ENCODE assay signal across 19 cellular contexts in genomic region chr1:119736649-119737039, GRCh38. TPM values are rescaled to one million over a fixed set of nuclear protein-coding genes. Genes with fewer than 3 reads are reported as not detected.
DNase-seq lines count a peak whose midpoint lies in the region; ATAC-seq and TF ChIP-seq lines count a peak whose summit lies in the region.
"Had no signal": no experiment of that assay in that cellular context is flagged by ENCODE, and none has a peak within 500 bp of the region (broad histone marks: within the 10 kb centered on the region; RNA-seq: fewer than 3 reads in every experiment).

No MANE protein-coding gene starts in this region.

- POLR2A ChIA-PET in activated naive CD8-positive, alpha-beta T cell treated with anti-CD3 and anti-CD28 coated beads, Interleukin-2, amount 10 ng/mL, durations not matched to agents 7 days and 5 days (lab: Charles Lee) = no interaction called here
- POLR2A ChIA-PET in CD8-positive, alpha-beta T cell (lab: Charles Lee) = no interaction called here

- no peaks in the 10 kb centered on the region for H3K9me3 Mint-ChIP-seq in activated naive CD8-positive, alpha-beta T cell treated with anti-CD3 and anti-CD28 coated beads, Interleukin-2, amount 10 ng/mL, durations not matched to agents 7 days and 5 days
- H3K9me3 Mint-ChIP-seq in CD8-positive, alpha-beta T cell = no peaks in the 10 kb centered on the region
- H3K9me3 Mint-ChIP-seq: CD4-positive, alpha-beta T cell; H9 had no signal

- intact Hi-C loops in body of pancreas (cut with DNase I) = no loop called here
- intact Hi-C loops in CD8-positive, alpha-beta T cell (cut with DNase I, micrococcal nuclease) = no loop called here

- no peak for TF ChIP-seq CTCF in body of pancreas (IDR thresholded peaks at IDR 0.05)
- no peak for TF ChIP-seq CTCF in coronary artery (IDR thresholded peaks at IDR 0.05)
- TF ChIP-seq CTCF in CD8-positive, alpha-beta T cell (IDR thresholded peaks at IDR 0.05) = no peak

- H3K9me3 ChIP-seq in body of pancreas (no peaks in the 10 kb centered on the region), mucosa of stomach (ENCODE audit: control insufficient read depth, low read length) (no peaks in the 10 kb centered on the region)
- no peaks in the 10 kb centered on the region for H3K9me3 ChIP-seq in CD8-positive, alpha-beta T cell (ENCODE audit: low read length)

- H3K27ac ChIP-seq in body of pancreas (peak overlapping the region; percentile 62 to 80 (median 80)), substantia nigra (ENCODE audit: low read depth, low read length, poor library complexity, severe bottlenecking) (peak overlapping the region; percentile 96), coronary artery (peak overlapping the region in 1 of 2 donors; percentile 40)
- no peak overlapping the region for H3K27ac ChIP-seq in CD8-positive, alpha-beta T cell (ENCODE audit: low read depth, low read length)

- peaks cover 43% of the 10 kb centered on the region for H3K4me1 ChIP-seq in body of pancreas
- peaks cover 40% of the 10 kb centered on the region for H3K4me1 ChIP-seq in mucosa of stomach (ENCODE audit: control insufficient read depth, insufficient read depth, low read length)
- no peaks in the 10 kb centered on the region for H3K4me1 ChIP-seq in CD8-positive, alpha-beta T cell (ENCODE audit: insufficient read depth, low read length)

- peak overlapping the region; percentile 58 for H3K27ac Mint-ChIP-seq in activated naive CD8-positive, alpha-beta T cell treated with anti-CD3 and anti-CD28 coated beads, Interleukin-2, amount 10 ng/mL, durations not matched to agents 7 days and 5 days
- no peak overlapping the region for H3K27ac Mint-ChIP-seq in CD8-positive, alpha-beta T cell
- H3K27ac Mint-ChIP-seq: B cell; CD4-positive, alpha-beta T cell had no signal

- ATAC-seq in activated naive CD8-positive, alpha-beta T cell treated with anti-CD3 and anti-CD28 coated beads, Interleukin-2, amount 10 ng/mL, durations not matched to agents 7 days and 5 days (ENCODE audit: low read depth) = no peak
- ATAC-seq in body of pancreas = no peak
- ATAC-seq in CD8-positive, alpha-beta T cell = no peak
- ATAC-seq: PC-3 had no signal

- no peaks in the 10 kb centered on the region for H3K27me3 ChIP-seq in body of pancreas
- H3K27me3 ChIP-seq in mucosa of stomach (ENCODE audit: control insufficient read depth, insufficient read depth, low read length) = no peaks in the 10 kb centered on the region
- H3K27me3 ChIP-seq in CD8-positive, alpha-beta T cell (ENCODE audit: insufficient read depth, low read length) = no peaks in the 10 kb centered on the region

- no peak overlapping the region for H3K4me3 Mint-ChIP-seq in activated naive CD8-positive, alpha-beta T cell treated with anti-CD3 and anti-CD28 coated beads, Interleukin-2, amount 10 ng/mL, durations not matched to agents 7 days and 5 days
- no peak overlapping the region for H3K4me3 Mint-ChIP-seq in CD8-positive, alpha-beta T cell
- H3K4me3 Mint-ChIP-seq: B cell; CD4-positive, alpha-beta T cell; H9 had no signal

- peaks cover 25% of the 10 kb centered on the region for H3K36me3 Mint-ChIP-seq in activated naive CD8-positive, alpha-beta T cell treated with anti-CD3 and anti-CD28 coated beads, Interleukin-2, amount 10 ng/mL, durations not matched to agents 7 days and 5 days
- peaks cover 52% of the 10 kb centered on the region for H3K36me3 Mint-ChIP-seq in CD8-positive, alpha-beta T cell

- 82 to 85% methylated on average over 2 of the region's 2 CpGs for WGBS in body of pancreas, 2 donors

- no peak for DNase-seq in activated naive CD8-positive, alpha-beta T cell treated with anti-CD3 and anti-CD28 coated beads, Interleukin-2, amount 10 ng/mL, durations not matched to agents 7 days and 5 days
- DNase-seq in body of pancreas (no peak), substantia nigra (lab: John Stamatoyannopoulos, UW) (no peak), coronary artery (ENCODE audit: low spot score) (no peak), occipital lobe (lab: John Stamatoyannopoulos, UW) (no peak)
- DNase-seq in stimulated activated CD4-positive, alpha-beta T cell treated with anti-CD3 and anti-CD28 coated beads, Interleukin-12 subunit alpha, Interleukin-12 subunit beta, amount 100 ng/mL, for 4 hours = no peak
- no peak for DNase-seq in CD8-positive, alpha-beta T cell
- DNase-seq: CD4-positive, alpha-beta T cell; GF-D8; H9; NCI-H1930; NCI-H226; NCI-H524 treated with DMSO at 0.1 percent for 48 hours; PC-3; RPMI8226; SHP77 treated with DMSO at 0.1 percent for 48 hours had no signal

- H3K36me3 ChIP-seq in body of pancreas (replicated peaks in 1 of 2; ENCODE audit: insufficient read depth in 1 of 2, low read depth in 2 of 2) (no peaks in the 10 kb centered on the region), mucosa of stomach (ENCODE audit: control insufficient read depth, insufficient read depth, low read length) (no peaks in the 10 kb centered on the region)
- peaks cover 16% of the 10 kb centered on the region for H3K36me3 ChIP-seq in CD8-positive, alpha-beta T cell (ENCODE audit: insufficient read depth, low read length)

- H3K9ac ChIP-seq in mucosa of stomach (ENCODE audit: low read length) = peak overlapping the region; percentile 54

- no peak for TF ChIP-seq POLR2A in body of pancreas (IDR thresholded peaks at IDR 0.05)

- H3K4me1 Mint-ChIP-seq in activated naive CD8-positive, alpha-beta T cell treated with anti-CD3 and anti-CD28 coated beads, Interleukin-2, amount 10 ng/mL, durations not matched to agents 7 days and 5 days = peaks cover 2% of the 10 kb centered on the region
- no peaks in the 10 kb centered on the region for H3K4me1 Mint-ChIP-seq in CD8-positive, alpha-beta T cell (ENCODE audit: low read depth)
- H3K4me1 Mint-ChIP-seq: B cell, H9 had no signal

- H3K4me3 ChIP-seq in body of pancreas = no peak overlapping the region
- no peak overlapping the region for H3K4me3 ChIP-seq in mucosa of stomach (ENCODE audit: low read length)
- H3K4me3 ChIP-seq in coronary artery = no peak overlapping the region
- no peak overlapping the region for H3K4me3 ChIP-seq in CD8-positive, alpha-beta T cell (ENCODE audit: low read depth, low read length)

- CTCF ChIA-PET in CD8-positive, alpha-beta T cell (lab: Charles Lee) = no interaction called here

- no peaks in the 10 kb centered on the region for H3K27me3 Mint-ChIP-seq in activated naive CD8-positive, alpha-beta T cell treated with anti-CD3 and anti-CD28 coated beads, Interleukin-2, amount 10 ng/mL, durations not matched to agents 7 days and 5 days
- no peaks in the 10 kb centered on the region for H3K27me3 Mint-ChIP-seq in CD8-positive, alpha-beta T cell (ENCODE audit: low read depth)
- H3K27me3 Mint-ChIP-seq: B cell; CD4-positive, alpha-beta T cell had no signal

RNA-seq across cellular contexts. Expression of gene PHGDH, which starts 24.9 kb away (rescaled TPM):
- total RNA-seq in activated naive CD8-positive, alpha-beta T cell treated with anti-CD3 and anti-CD28 coated beads, Interleukin-2, amount 10 ng/mL, durations not matched to agents 7 days and 5 days = 100 to 1,000 TPM; 147 to 156 TPM
- 100 to 1,000 TPM in 1 of 2 donors, 10 to 100 TPM in 1; 75.5 to 101 TPM for total RNA-seq in body of pancreas
- total RNA-seq in occipital lobe = 19.0 TPM
- total RNA-seq in CD8-positive, alpha-beta T cell = 10 to 100 TPM; 18.5 to 21.9 TPM

RNA-seq across cellular contexts. Expression of gene HMGCS2, which starts 32.1 kb away (rescaled TPM):
- not detected for total RNA-seq in activated naive CD8-positive, alpha-beta T cell treated with anti-CD3 and anti-CD28 coated beads, Interleukin-2, amount 10 ng/mL, durations not matched to agents 7 days and 5 days
- total RNA-seq in body of pancreas (1 to 10 TPM in 1 of 2 donors, not detected in 1; 6.0 TPM), occipital lobe (not detected)
- not detected for total RNA-seq in CD8-positive, alpha-beta T cell
- total RNA-seq: B cell; CD4-positive, alpha-beta T cell; H9; M059J; PC-3 had no signal
